Comparison of ENCODE assay signal across 10 cellular contexts in genomic region chr1:214990619-214991018, GRCh38.
A peak's percentile ranks its signal among the peaks of the same experiment; 100 is the strongest.
DNase-seq lines count a peak whose midpoint lies in the region; ATAC-seq and TF ChIP-seq lines count a peak whose summit lies in the region.
"Had no signal": no experiment of that assay in that cellular context is flagged by ENCODE, and none has a peak within 500 bp of the region (broad histone marks: within the 10 kb centered on the region; RNA-seq: fewer than 3 reads in every experiment).

No MANE protein-coding gene starts in this region.

- H3K36me3 ChIP-seq in gastroesophageal sphincter: no peaks in the 10 kb centered on the region

- no peak for TF ChIP-seq EP300 in gastroesophageal sphincter (IDR thresholded peaks at IDR 0.05)

- 96 to 100% methylated on average over 3 of the region's 3 CpGs for WGBS in gastroesophageal sphincter (ENCODE audit: low coverage in 1 of 2), 2 donors

- no peak overlapping the region for H3K27ac ChIP-seq in gastroesophageal sphincter

- H3K36me3 Mint-ChIP-seq in nephron progenitor cell (ENCODE audit: low read depth): no peaks in the 10 kb centered on the region
- H3K36me3 Mint-ChIP-seq in activated T-helper 17 cell treated with anti-CD3 and anti-CD28 coated beads, Interleukin-2, amount 50 U/mL, for 72 hours (ENCODE audit: low read depth): no peaks in the 10 kb centered on the region

- peak overlapping the region; percentile 1 for H3K27ac Mint-ChIP-seq in nephron progenitor cell
- no peak overlapping the region for H3K27ac Mint-ChIP-seq in activated T-helper 17 cell treated with anti-CD3 and anti-CD28 coated beads, Interleukin-2, amount 50 U/mL, for 72 hours

- H3K4me1 Mint-ChIP-seq in nephron progenitor cell: peaks cover 10% of the 10 kb centered on the region
- H3K4me1 Mint-ChIP-seq in activated T-helper 17 cell treated with anti-CD3 and anti-CD28 coated beads, Interleukin-2, amount 50 U/mL, for 72 hours: no peaks in the 10 kb centered on the region

- H3K9me3 ChIP-seq in gastroesophageal sphincter: peaks cover 0 to 2% (median 0%) of the 10 kb centered on the region in 3 donors

- no peak for ATAC-seq in gastroesophageal sphincter
- ATAC-seq in activated T-helper 17 cell treated with anti-CD3 and anti-CD28 coated beads, Interleukin-2, amount 50 U/mL, for 72 hours (replicated peaks): no peak

- TF ChIP-seq CTCF in nephron progenitor cell (IDR thresholded peaks at IDR 0.05) (no peak), gastroesophageal sphincter (IDR thresholded peaks at IDR 0.05) (no peak)

- DNase-seq in EH (ENCODE audit: low read depth) (peak; percentile 98), RKO (ENCODE audit: low spot score) (peak; percentile 54), epidermal melanocyte (ENCODE audit: insufficient read length, low spot score) (peak; percentile 34), nephron progenitor cell (no peak), NCI-H1930 (lab: John Stamatoyannopoulos, UW) (no peak), hypothalamus (lab: John Stamatoyannopoulos, UW) (no peak)
- DNase-seq: activated CD4-positive, alpha-beta T cell treated with anti-CD3 and anti-CD28 coated beads for 4 hours; NCI-H2171 treated with DMSO at 0.1 percent for 48 hours had no signal

- H3K9me3 Mint-ChIP-seq in nephron progenitor cell: peaks cover 5% of the 10 kb centered on the region
- H3K9me3 Mint-ChIP-seq in activated T-helper 17 cell treated with anti-CD3 and anti-CD28 coated beads, Interleukin-2, amount 50 U/mL, for 72 hours: peaks cover 18% of the 10 kb centered on the region

- no peaks in the 10 kb centered on the region for H3K27me3 ChIP-seq in gastroesophageal sphincter

- no peak for TF ChIP-seq POLR2A in gastroesophageal sphincter (IDR thresholded peaks at IDR 0.05)

- no peak overlapping the region for H3K4me3 Mint-ChIP-seq in nephron progenitor cell
- no peak overlapping the region for H3K4me3 Mint-ChIP-seq in activated T-helper 17 cell treated with anti-CD3 and anti-CD28 coated beads, Interleukin-2, amount 50 U/mL, for 72 hours

- no peaks in the 10 kb centered on the region for H3K4me1 ChIP-seq in gastroesophageal sphincter

- no peak overlapping the region for H3K4me3 ChIP-seq in gastroesophageal sphincter

- H3K27me3 Mint-ChIP-seq in nephron progenitor cell (ENCODE audit: low read depth, poor library complexity): peaks cover 3% of the 10 kb centered on the region
- H3K27me3 Mint-ChIP-seq in activated T-helper 17 cell treated with anti-CD3 and anti-CD28 coated beads, Interleukin-2, amount 50 U/mL, for 72 hours: peaks cover 5% of the 10 kb centered on the region

Comparison
In these comparisons a context has a peak if more than half of its experiments do, and no peak if none do; other contexts are left out.
1. DNase-seq: peak in EH (single experiment), RKO (single experiment) and epidermal melanocyte (single experiment); none in nephron progenitor cell (single experiment), NCI-H1930 (0 of 2) and hypothalamus (0 of 51).